ENCODE assay signal across 8 cellular contexts in the genomic region with DNA sequence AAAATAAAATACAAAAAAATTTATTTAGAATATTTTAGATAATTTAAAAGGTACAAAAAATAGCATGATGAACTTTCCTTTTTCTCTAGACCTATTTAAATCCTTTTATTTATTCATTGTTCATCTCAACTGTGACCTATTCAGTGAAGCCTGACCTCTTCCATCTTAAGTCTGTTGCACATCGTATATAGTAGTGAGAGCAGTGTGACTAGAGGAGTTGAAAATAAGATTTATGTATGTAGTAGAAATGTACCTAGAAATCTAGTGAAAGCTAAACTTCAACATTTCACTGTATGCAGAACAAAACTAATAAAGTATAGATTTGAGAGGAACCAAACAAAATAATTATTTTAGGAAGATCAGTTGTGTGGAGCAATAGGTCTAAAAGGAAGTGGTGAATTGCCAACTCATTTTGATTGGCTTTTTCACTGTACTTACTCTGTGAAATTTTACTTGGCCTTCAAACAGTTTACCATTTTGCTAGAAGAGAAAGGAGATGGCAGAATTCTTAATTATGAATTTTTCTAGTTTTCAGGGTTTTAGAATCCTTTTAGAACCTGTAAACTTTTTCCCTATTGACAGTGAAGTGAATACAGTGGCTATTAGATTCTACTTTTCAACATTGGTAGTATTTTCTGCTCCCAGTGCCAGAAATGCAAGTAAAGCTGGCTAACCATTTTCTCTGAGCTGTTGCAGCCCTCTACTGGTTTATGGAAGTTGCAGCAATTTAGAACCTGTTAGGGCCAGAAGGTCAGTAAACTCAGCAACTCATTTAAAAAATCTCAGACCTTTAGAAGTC. TPM values are rescaled to one million over a fixed set of nuclear protein-coding genes. Genes with fewer than 3 reads are reported as not detected.
DNase-seq lines count a peak whose midpoint lies in the region; ATAC-seq, FAIRE-seq and TF ChIP-seq lines count a peak whose summit lies in the region.

No MANE protein-coding gene starts in this region.

- H3K27me3 ChIP-seq in HCT116 (ENCODE audit: insufficient read depth, low read length): no peaks in the 10 kb centered on the region
- H3K27me3 ChIP-seq in naive thymus-derived CD4-positive, alpha-beta T cell (ENCODE audit: control insufficient read depth in 2 of 2, insufficient read depth in 2 of 2, low read length in 2 of 2): no peaks in the 10 kb centered on the region

- peaks cover 0 to 5% of the 10 kb centered on the region in 2 experiments; a peak in 2 of 4 replicates for H3K4me1 ChIP-seq in HCT116 (ENCODE audit: control insufficient read depth in 1 of 2, insufficient read depth in 2 of 2, low read length in 2 of 2)
- H3K4me1 ChIP-seq in naive thymus-derived CD4-positive, alpha-beta T cell (ENCODE audit: control insufficient read depth in 2 of 2, insufficient read depth in 2 of 2, low read length in 2 of 2): peaks cover 18 to 59% of the 10 kb centered on the region in 2 donors

- POLR2A ChIA-PET in HCT116 (lab: Charles Lee): no interaction called here
- POLR2A ChIA-PET in naive thymus-derived CD4-positive, alpha-beta T cell (lab: Charles Lee): interaction anchor here (0.7 to 2.8 kb wide), 9 partner anchors 10 to 539 kb away, joined by 3 to 27 read pairs (median 4); partner anchors contain the start of genes ANKRD12 and NDUFV2

- ATAC-seq in activated T-cell treated with anti-CD3 and anti-CD28 coated beads, Interleukin-2, amount 50 U/mL, for 4 hours: peak; percentile 46 to 57
- ATAC-seq in HCT116 (peak; percentile 89), GM18858 (IDR thresholded peaks at IDR 0.05; ENCODE audit: unreplicated experiment) (no peak)
- ATAC-seq in naive thymus-derived CD4-positive, alpha-beta T cell: peak; percentile 81

- FAIRE-seq in TTC549 (lab: Jason Lieb, UNC): peak; percentile 90

- H3K4me1 Mint-ChIP-seq in activated T-cell treated with anti-CD3 and anti-CD28 coated beads, Interleukin-2, amount 50 U/mL, for 4 hours (ENCODE audit: low read depth): peaks cover 80% of the 10 kb centered on the region
- peaks cover 54 to 93% (median 84%) of the 10 kb centered on the region in 7 donors for H3K4me1 Mint-ChIP-seq in naive thymus-derived CD4-positive, alpha-beta T cell

- peak; percentile 85 for TF ChIP-seq RAD21 in HCT116 (IDR thresholded peaks at IDR 0.05; ENCODE audit: low read depth)

- H3K79me2 ChIP-seq in HCT116 (ENCODE audit: insufficient read depth, low read length): peaks cover 68% of the 10 kb centered on the region

- H3K36me3 Mint-ChIP-seq in activated T-cell treated with anti-CD3 and anti-CD28 coated beads, Interleukin-2, amount 50 U/mL, for 4 hours (ENCODE audit: insufficient read depth): peaks cover 8% of the 10 kb centered on the region
- peaks cover 0 to 8% (median 0%) of the 10 kb centered on the region in 5 donors for H3K36me3 Mint-ChIP-seq in naive thymus-derived CD4-positive, alpha-beta T cell

- BruUV-seq in HCT116 (replicated peaks; lab: Mats Ljungman, UMichigan): no TSS peak

- no peak overlapping the region for H3K4me3 ChIP-seq in HCT116 (replicated peaks in 1 of 2; ENCODE audit: low read depth in 1 of 2, low read length in 2 of 2)
- H3K4me3 ChIP-seq in epithelial cell of proximal tubule (ENCODE audit: low read depth, low read length): no peak overlapping the region
- no peak overlapping the region for H3K4me3 ChIP-seq in naive thymus-derived CD4-positive, alpha-beta T cell (ENCODE audit: low read length)

- H3K4me2 ChIP-seq in HCT116 (ENCODE audit: low read length): no peak overlapping the region

- H3K9ac ChIP-seq in HCT116 (ENCODE audit: low read length): no peak overlapping the region

- H3K27ac Mint-ChIP-seq in naive thymus-derived CD4-positive, alpha-beta T cell: peak overlapping the region; percentile 21 to 90 (median 66)

- CTCF ChIA-PET in HCT116 (lab: Charles Lee): interaction anchor here (0.9 to 1.8 kb wide), 4 partner anchors 10 to 160 kb away, joined by 3 to 7 read pairs (median 4); no protein-coding TSS in a partner anchor
- CTCF ChIA-PET in naive thymus-derived CD4-positive, alpha-beta T cell (lab: Charles Lee): interaction anchor here (0.6 to 2.8 kb wide), 11 partner anchors 9 to 471 kb away, joined by 3 to 13 read pairs (median 6); partner anchors contain the start of gene NDUFV2

- no peaks in the 10 kb centered on the region for H3K36me3 ChIP-seq in HCT116 (ENCODE audit: control insufficient read depth in 1 of 2, insufficient read depth in 2 of 2, low read length in 2 of 2)
- no peaks in the 10 kb centered on the region for H3K36me3 ChIP-seq in naive thymus-derived CD4-positive, alpha-beta T cell (ENCODE audit: control insufficient read depth in 2 of 3, insufficient read depth in 3 of 3, low read length in 3 of 3)

- no peak for DNase-seq in activated T-cell treated with anti-CD3 and anti-CD28 coated beads, Interleukin-2, amount 50 U/mL, for 4 hours
- DNase-seq in activated T-cell treated with anti-CD3 and anti-CD28 coated beads for 4 hours: no peak
- peak; percentile 48 for DNase-seq in HCT116 (ENCODE audit: low read depth, low spot score)
- DNase-seq in NCI-H146 (lab: John Stamatoyannopoulos, UW): peak; percentile 54
- no peak for DNase-seq in epithelial cell of proximal tubule (ENCODE audit: low read depth)
- DNase-seq in naive thymus-derived CD4-positive, alpha-beta T cell: peak in 7 of 9 donors; percentile 35 to 66 (median 49)

- intact Hi-C loops in HCT116 (cut with micrococcal nuclease): loop anchor here (1.0 to 10.0 kb wide), 4 partner anchors 74 to 495 kb away; no protein-coding TSS in a partner anchor
- intact Hi-C loops in naive thymus-derived CD4-positive, alpha-beta T cell (cut with micrococcal nuclease): loop anchor here (1.0 to 10.0 kb wide), 10 partner anchors 10 to 493 kb away; partner anchors contain the start of genes ANKRD12 (in 1 of the 2) and NDUFV2 (in 1 of the 2)

- no peak overlapping the region for H2AFZ ChIP-seq in HCT116 (ENCODE audit: low read depth, low read length, poor library complexity, severe bottlenecking)

- TF ChIP-seq CTCF in HCT116 (IDR thresholded peaks at IDR 0.05 in 2 of 3, conservative IDR thresholded peaks at IDR 0.05 in 1 of 3; ENCODE audit: borderline replicate concordance in 1 of 3, insufficient read depth in 1 of 3, low read depth in 2 of 3, low read length in 2 of 3): peak; percentile 63 to 71 (median 69); a peak in 5 of 6 replicates
- TF ChIP-seq CTCF in epithelial cell of proximal tubule (conservative IDR thresholded peaks at IDR 0.05; ENCODE audit: low read depth, low read length): peak; percentile 87

- H3K27ac ChIP-seq in HCT116 (ENCODE audit: low read depth, low read length): no peak overlapping the region
- peak overlapping the region; percentile 30 for H3K27ac ChIP-seq in naive thymus-derived CD4-positive, alpha-beta T cell (ENCODE audit: low read depth, low read length)

- H3K27me3 Mint-ChIP-seq in activated T-cell treated with anti-CD3 and anti-CD28 coated beads, Interleukin-2, amount 50 U/mL, for 4 hours (ENCODE audit: low read depth): no peaks in the 10 kb centered on the region
- H3K27me3 Mint-ChIP-seq in naive thymus-derived CD4-positive, alpha-beta T cell: no peaks in the 10 kb centered on the region

- H3K9me2 ChIP-seq in HCT116 (ENCODE audit: insufficient read depth): no peaks in the 10 kb centered on the region

- RAD21 ChIA-PET in HCT116 (lab: Charles Lee; ENCODE audit: low non-redundant PET in 1 of 2, low total read pairs in 2 of 2, uncharacterized antibody in 2 of 2, unreplicated experiment in 2 of 2): no interaction called here

- H3K9me3 Mint-ChIP-seq in activated T-cell treated with anti-CD3 and anti-CD28 coated beads, Interleukin-2, amount 50 U/mL, for 4 hours: no peaks in the 10 kb centered on the region
- H3K9me3 Mint-ChIP-seq in naive thymus-derived CD4-positive, alpha-beta T cell: no peaks in the 10 kb centered on the region

- H3K4me3 Mint-ChIP-seq in activated T-cell treated with anti-CD3 and anti-CD28 coated beads, Interleukin-2, amount 50 U/mL, for 4 hours: peak overlapping the region; percentile 39
- peak overlapping the region in 9 of 10 donors; percentile 3 to 79 (median 42) for H3K4me3 Mint-ChIP-seq in naive thymus-derived CD4-positive, alpha-beta T cell

- TF ChIP-seq POLR2A in HCT116 (IDR thresholded peaks at IDR 0.05; ENCODE audit: borderline replicate concordance, extremely low read depth, insufficient read depth, insufficient read length): no peak

- no peaks in the 10 kb centered on the region for H3K9me3 ChIP-seq in HCT116 (ENCODE audit: control insufficient read depth in 1 of 2, insufficient read depth in 1 of 2, low read depth in 1 of 2, low read length in 2 of 2)
- H3K9me3 ChIP-seq in naive thymus-derived CD4-positive, alpha-beta T cell (ENCODE audit: control insufficient read depth in 2 of 3, low read length in 3 of 3): no peaks in the 10 kb centered on the region

- H4K20me1 ChIP-seq in HCT116 (ENCODE audit: insufficient read depth): no peaks in the 10 kb centered on the region

TF ChIP-seq in HCT116, 20 proteins besides CTCF, POLR2A, EP300 and RAD21 (continues in another document):
- TF ChIP-seq SRF (IDR thresholded peaks at IDR 0.05; ENCODE audit: low read depth): no peak
- TF ChIP-seq, protein P1, sequence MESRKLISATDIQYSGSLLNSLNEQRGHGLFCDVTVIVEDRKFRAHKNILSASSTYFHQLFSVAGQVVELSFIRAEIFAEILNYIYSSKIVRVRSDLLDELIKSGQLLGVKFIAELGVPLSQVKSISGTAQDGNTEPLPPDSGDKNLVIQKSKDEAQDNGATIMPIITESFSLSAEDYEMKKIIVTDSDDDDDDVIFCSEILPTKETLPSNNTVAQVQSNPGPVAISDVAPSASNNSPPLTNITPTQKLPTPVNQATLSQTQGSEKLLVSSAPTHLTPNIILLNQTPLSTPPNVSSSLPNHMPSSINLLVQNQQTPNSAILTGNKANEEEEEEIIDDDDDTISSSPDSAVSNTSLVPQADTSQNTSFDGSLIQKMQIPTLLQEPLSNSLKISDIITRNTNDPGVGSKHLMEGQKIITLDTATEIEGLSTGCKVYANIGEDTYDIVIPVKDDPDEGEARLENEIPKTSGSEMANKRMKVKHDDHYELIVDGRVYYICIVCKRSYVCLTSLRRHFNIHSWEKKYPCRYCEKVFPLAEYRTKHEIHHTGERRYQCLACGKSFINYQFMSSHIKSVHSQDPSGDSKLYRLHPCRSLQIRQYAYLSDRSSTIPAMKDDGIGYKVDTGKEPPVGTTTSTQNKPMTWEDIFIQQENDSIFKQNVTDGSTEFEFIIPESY (IDR thresholded peaks at IDR 0.05; ENCODE audit: extremely low read depth, insufficient replicate concordance, low read length): no peak

RNA-seq across cellular contexts. Expression of gene ANKRD12, which starts 11.1 kb away (rescaled TPM):
- total RNA-seq in activated T-cell treated with anti-CD3 and anti-CD28 coated beads, Interleukin-2, amount 50 U/mL, for 4 hours: 10 to 100 TPM; 49.7 to 62.9 (median 57.7) TPM
- total RNA-seq in HCT116 (2021; ENCODE audit: unreplicated experiment): 23.5 TPM
- polyA plus RNA-seq in HCT116 (2012): 7.3 and 10.6 TPM in 2 replicates
- 3.7 and 8.5 TPM in 2 replicates for total RNA-seq in epithelial cell of proximal tubule
- 100 to 1,000 TPM in 4 of 5 experiments, 10 to 100 TPM in 1; 98.9 to 274 (median 204) TPM for total RNA-seq in naive thymus-derived CD4-positive, alpha-beta T cell
- polyA plus RNA-seq in naive thymus-derived CD4-positive, alpha-beta T cell: 10 to 100 TPM; 48.7 to 90.0 TPM

RNA-seq across cellular contexts. Expression of gene NDUFV2, which starts 45.1 kb away (rescaled TPM):
- total RNA-seq in activated T-cell treated with anti-CD3 and anti-CD28 coated beads, Interleukin-2, amount 50 U/mL, for 4 hours: 100 to 1,000 TPM; 254 to 279 (median 265) TPM
- total RNA-seq in HCT116 (2021; ENCODE audit: unreplicated experiment) (194 TPM), epithelial cell of proximal tubule (103 and 173 TPM in 2 replicates)
- polyA plus RNA-seq in HCT116 (2012): 77.1 and 115 TPM in 2 replicates
- 100 to 1,000 TPM; 127 to 198 (median 171) TPM for total RNA-seq in naive thymus-derived CD4-positive, alpha-beta T cell
- polyA plus RNA-seq in naive thymus-derived CD4-positive, alpha-beta T cell: 100 to 1,000 TPM; 140 to 190 TPM

Comparison
In these comparisons a context has a peak if more than half of its experiments do, and no peak if none do; other contexts are left out.
1. DNase-seq: peak in HCT116 (single experiment), NCI-H146 (single experiment) and naive thymus-derived CD4-positive, alpha-beta T cell (7 of 9); none in activated T-cell treated with anti-CD3 and anti-CD28 coated beads, Interleukin-2, amount 50 U/mL, for 4 hours (single experiment), activated T-cell treated with anti-CD3 and anti-CD28 coated beads for 4 hours (single experiment) and epithelial cell of proximal tubule (single experiment).